ENCODE assay signal across 1 cellular context in the genomic region with DNA sequence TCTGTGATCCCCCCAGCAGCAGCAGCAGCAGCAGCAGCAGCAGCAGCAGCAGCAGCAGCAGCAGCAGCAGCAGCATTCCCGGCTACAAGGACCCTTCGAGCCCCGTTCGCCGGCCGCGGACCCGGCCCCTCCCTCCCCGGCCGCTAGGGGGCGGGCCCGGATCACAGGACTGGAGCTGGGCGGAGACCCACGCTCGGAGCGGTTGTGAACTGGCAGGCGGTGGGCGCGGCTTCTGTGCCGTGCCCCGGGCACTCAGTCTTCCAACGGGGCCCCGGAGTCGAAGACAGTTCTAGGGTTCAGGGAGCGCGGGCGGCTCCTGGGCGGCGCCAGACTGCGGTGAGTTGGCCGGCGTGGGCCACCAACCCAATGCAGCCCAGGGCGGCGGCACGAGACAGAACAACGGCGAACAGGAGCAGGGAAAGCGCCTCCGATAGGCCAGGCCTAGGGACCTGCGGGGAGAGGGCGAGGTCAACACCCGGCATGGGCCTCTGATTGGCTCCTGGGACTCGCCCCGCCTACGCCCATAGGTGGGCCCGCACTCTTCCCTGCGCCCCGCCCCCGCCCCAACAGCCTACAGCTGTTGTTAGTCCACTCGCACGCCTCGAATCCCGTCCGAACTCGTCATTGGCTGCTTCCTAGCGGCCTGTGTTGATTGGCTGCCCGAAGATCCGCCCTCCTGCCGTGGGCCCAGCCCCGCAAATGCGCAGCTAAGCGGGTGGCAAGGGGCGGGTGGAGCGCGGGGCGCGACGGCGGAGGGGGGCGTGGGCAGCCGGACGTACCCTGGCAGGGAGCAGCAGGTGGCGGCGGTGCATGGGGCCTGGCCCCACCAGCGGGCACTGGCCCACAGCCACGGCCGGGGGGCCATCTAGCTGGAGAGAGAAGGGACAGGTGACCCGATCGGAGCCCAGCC.
TF ChIP-seq lines count a peak whose summit lies in the region.

No MANE protein-coding gene starts in this region.

TF ChIP-seq in WTC11, 78 proteins besides CTCF, POLR2A, EP300 and RAD21 (continued from another document):
- TF ChIP-seq, protein P1, sequence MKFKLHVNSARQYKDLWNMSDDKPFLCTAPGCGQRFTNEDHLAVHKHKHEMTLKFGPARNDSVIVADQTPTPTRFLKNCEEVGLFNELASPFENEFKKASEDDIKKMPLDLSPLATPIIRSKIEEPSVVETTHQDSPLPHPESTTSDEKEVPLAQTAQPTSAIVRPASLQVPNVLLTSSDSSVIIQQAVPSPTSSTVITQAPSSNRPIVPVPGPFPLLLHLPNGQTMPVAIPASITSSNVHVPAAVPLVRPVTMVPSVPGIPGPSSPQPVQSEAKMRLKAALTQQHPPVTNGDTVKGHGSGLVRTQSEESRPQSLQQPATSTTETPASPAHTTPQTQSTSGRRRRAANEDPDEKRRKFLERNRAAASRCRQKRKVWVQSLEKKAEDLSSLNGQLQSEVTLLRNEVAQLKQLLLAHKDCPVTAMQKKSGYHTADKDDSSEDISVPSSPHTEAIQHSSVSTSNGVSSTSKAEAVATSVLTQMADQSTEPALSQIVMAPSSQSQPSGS (CRISPR knock-in tag; IDR thresholded peaks at IDR 0.05; ENCODE audit: borderline replicate concordance, low read depth) = 0 out of 2 replicates have a peak, but pooled peaks have one; percentile 33
- peak; percentile 86 for TF ChIP-seq NFYB (CRISPR knock-in tag; conservative IDR thresholded peaks at IDR 0.05; ENCODE audit: low read depth)
